In genomic region chr4:77332696-77333270, GRCh38 we compare ENCODE assay signal across 30 cellular contexts.
DNase-seq lines count a peak whose midpoint lies in the region; ATAC-seq and TF ChIP-seq lines count a peak whose summit lies in the region.
"Had no signal": no experiment of that assay in that cellular context is flagged by ENCODE, and none has a peak within 500 bp of the region (broad histone marks: within the 10 kb centered on the region; RNA-seq: fewer than 3 reads in every experiment).

No MANE protein-coding gene starts in this region.

- 48% methylated on average over 2 of the region's 2 CpGs for WGBS in right cardiac atrium

- DNase-seq in stimulated activated naive CD8-positive, alpha-beta T cell treated with anti-CD3 and anti-CD28 coated beads, Interleukin-15, amount 100 ng/mL, for 72 hours: no peak
- no peak for DNase-seq in stimulated activated naive CD8-positive, alpha-beta T cell treated with anti-CD3 and anti-CD28 coated beads, Interleukin-15, Interleukin-2, amounts not matched to agents 100 U/mL and 50 U/mL, for 24 hours
- no peak for DNase-seq in WTC11 (ENCODE audit: low spot score)
- DNase-seq in iris pigment epithelial cell (ENCODE audit: low read depth): peak; percentile 3
- DNase-seq in activated CD4-positive, alpha-beta T cell treated with anti-CD3 and anti-CD28 coated beads for 36 hours: no peak
- DNase-seq in right cardiac atrium: no peak
- DNase-seq in GM03348 (ENCODE audit: low spot score): no peak
- no peak for DNase-seq in NOMO-1 (lab: John Stamatoyannopoulos, UW; ENCODE audit: unreplicated experiment in 2 of 2)
- DNase-seq: ACHN; activated CD4-positive, alpha-beta T cell treated with anti-CD3 and anti-CD28 coated beads, Interleukin-2, amount 50 U/mL, for 1 hour; activated T-cell treated with anti-CD3 and anti-CD28 coated beads, Interleukin-2, amount 50 U/mL, for 72 hours; dermis blood vessel endothelial cell; DMS153; gastrocnemius medialis; H7; hippocampal formation; naive thymus-derived CD4-positive, alpha-beta T cell; NCI-H1694; NCI-H526; SIG-M5; small intestine; stimulated activated CD4-positive, alpha-beta T cell treated with anti-CD3 and anti-CD28 coated beads, Interleukin-1b, Interleukin-23, amount 100 ng/mL, for 48 hours; T1000; transverse colon had no signal

- no peak overlapping the region for H3K4me3 ChIP-seq in right cardiac atrium (ENCODE audit: low read length)
- H3K4me3 ChIP-seq: ascending aorta, gastrocnemius medialis, transverse colon had no signal

- CTCF ChIA-PET in WTC11 (lab: Charles Lee): no interaction called here
- CTCF ChIA-PET in activated CD4-positive, alpha-beta T cell treated with anti-CD3 and anti-CD28 coated beads for 36 hours (lab: Charles Lee): no interaction called here

- H3K4me1 ChIP-seq in right cardiac atrium (ENCODE audit: control insufficient read depth, insufficient read depth, low read length): no peaks in the 10 kb centered on the region
- H3K4me1 ChIP-seq: ascending aorta, gastrocnemius medialis, transverse colon had no signal

- H3K4me3 Mint-ChIP-seq in stimulated activated naive CD8-positive, alpha-beta T cell treated with anti-CD3 and anti-CD28 coated beads, Interleukin-15, amount 100 ng/mL, for 72 hours: no peak overlapping the region
- H3K4me3 Mint-ChIP-seq in WTC11: no peak overlapping the region
- H3K4me3 Mint-ChIP-seq in activated CD4-positive, alpha-beta T cell treated with anti-CD3 and anti-CD28 coated beads for 36 hours: no peak overlapping the region
- H3K4me3 Mint-ChIP-seq: activated T-cell treated with anti-CD3 and anti-CD28 coated beads, Interleukin-2, amount 50 U/mL, for 72 hours; central memory CD8-positive, alpha-beta T cell; mesothelial cell of epicardium; naive thymus-derived CD4-positive, alpha-beta T cell had no signal

- intact Hi-C loops in activated CD4-positive, alpha-beta T cell treated with anti-CD3 and anti-CD28 coated beads for 36 hours (cut with DNase I, micrococcal nuclease): no loop called here
- intact Hi-C loops in right cardiac atrium (cut with DNase I): no loop called here

- H3K27ac ChIP-seq in right cardiac atrium (ENCODE audit: low read length): no peak overlapping the region
- H3K27ac ChIP-seq: ascending aorta, gastrocnemius medialis, KMS-11, transverse colon had no signal

- no peaks in the 10 kb centered on the region for H3K4me1 Mint-ChIP-seq in stimulated activated naive CD8-positive, alpha-beta T cell treated with anti-CD3 and anti-CD28 coated beads, Interleukin-15, amount 100 ng/mL, for 72 hours
- H3K4me1 Mint-ChIP-seq in WTC11: peaks cover 10% of the 10 kb centered on the region
- H3K4me1 Mint-ChIP-seq in activated CD4-positive, alpha-beta T cell treated with anti-CD3 and anti-CD28 coated beads for 36 hours: no peaks in the 10 kb centered on the region
- H3K4me1 Mint-ChIP-seq: central memory CD8-positive, alpha-beta T cell; mesothelial cell of epicardium; naive thymus-derived CD4-positive, alpha-beta T cell had no signal

- no peak for ATAC-seq in stimulated activated naive CD8-positive, alpha-beta T cell treated with anti-CD3 and anti-CD28 coated beads, Interleukin-15, amount 100 ng/mL, for 72 hours
- ATAC-seq in stimulated activated naive CD8-positive, alpha-beta T cell treated with anti-CD3 and anti-CD28 coated beads, Interleukin-15, Interleukin-2, amounts not matched to agents 100 U/mL and 50 U/mL, for 24 hours: no peak
- ATAC-seq in WTC11 (peak; percentile 80), right cardiac atrium (no peak)
- ATAC-seq in activated CD4-positive, alpha-beta T cell treated with anti-CD3 and anti-CD28 coated beads for 36 hours: no peak
- ATAC-seq: activated T-cell treated with anti-CD3 and anti-CD28 coated beads, Interleukin-2, amount 50 U/mL, for 72 hours; gastrocnemius medialis; left lobe of liver; naive thymus-derived CD4-positive, alpha-beta T cell; Panc1 had no signal

- H3K27ac Mint-ChIP-seq in stimulated activated naive CD8-positive, alpha-beta T cell treated with anti-CD3 and anti-CD28 coated beads, Interleukin-15, amount 100 ng/mL, for 72 hours: peak overlapping the region; percentile 52 to 67
- H3K27ac Mint-ChIP-seq in WTC11: no peak overlapping the region
- no peak overlapping the region for H3K27ac Mint-ChIP-seq in activated CD4-positive, alpha-beta T cell treated with anti-CD3 and anti-CD28 coated beads for 36 hours
- H3K27ac Mint-ChIP-seq: activated T-cell treated with anti-CD3 and anti-CD28 coated beads, Interleukin-2, amount 50 U/mL, for 72 hours; mesothelial cell of epicardium; naive thymus-derived CD4-positive, alpha-beta T cell had no signal

- H3K27me3 Mint-ChIP-seq in stimulated activated naive CD8-positive, alpha-beta T cell treated with anti-CD3 and anti-CD28 coated beads, Interleukin-15, amount 100 ng/mL, for 72 hours: peaks cover 12% of the 10 kb centered on the region
- peaks cover 27% of the 10 kb centered on the region for H3K27me3 Mint-ChIP-seq in WTC11 (ENCODE audit: low read depth)
- H3K27me3 Mint-ChIP-seq in activated CD4-positive, alpha-beta T cell treated with anti-CD3 and anti-CD28 coated beads for 36 hours: peaks cover 10% of the 10 kb centered on the region

- peaks cover 14 to 28% of the 10 kb centered on the region in 2 donors for H3K9me3 Mint-ChIP-seq in stimulated activated naive CD8-positive, alpha-beta T cell treated with anti-CD3 and anti-CD28 coated beads, Interleukin-15, amount 100 ng/mL, for 72 hours
- H3K9me3 Mint-ChIP-seq in WTC11: peaks cover 86% of the 10 kb centered on the region
- peaks cover 19% of the 10 kb centered on the region for H3K9me3 Mint-ChIP-seq in activated CD4-positive, alpha-beta T cell treated with anti-CD3 and anti-CD28 coated beads for 36 hours (ENCODE audit: low read depth)

- TF ChIP-seq CTCF in WTC11 (IDR thresholded peaks at IDR 0.05): no peak

- H3K27me3 ChIP-seq in right cardiac atrium (ENCODE audit: control insufficient read depth, insufficient read depth): no peaks in the 10 kb centered on the region
- H3K27me3 ChIP-seq: ascending aorta, gastrocnemius medialis, transverse colon had no signal

- POLR2A ChIA-PET in WTC11 (lab: Charles Lee): no interaction called here
- POLR2A ChIA-PET in activated CD4-positive, alpha-beta T cell treated with anti-CD3 and anti-CD28 coated beads for 36 hours (lab: Charles Lee): no interaction called here

- H3K36me3 Mint-ChIP-seq in WTC11: peaks cover 44% of the 10 kb centered on the region
- H3K36me3 Mint-ChIP-seq in activated CD4-positive, alpha-beta T cell treated with anti-CD3 and anti-CD28 coated beads for 36 hours (ENCODE audit: low read depth): no peaks in the 10 kb centered on the region
- H3K36me3 Mint-ChIP-seq: mesothelial cell of epicardium had no signal

- peaks cover 3% of the 10 kb centered on the region for H3K9me3 ChIP-seq in right cardiac atrium (ENCODE audit: control insufficient read depth, low read length)

TF ChIP-seq in WTC11, 78 proteins besides CTCF, POLR2A, EP300 and RAD21:
- TF ChIP-seq ETV6 (CRISPR knock-in tag; IDR thresholded peaks at IDR 0.05) (no peak), USF1 (CRISPR knock-in tag; IDR thresholded peaks at IDR 0.05) (no peak), ZNF512 (CRISPR knock-in tag; IDR thresholded peaks at IDR 0.05; ENCODE audit: borderline replicate concordance) (no peak), FOXJ3 (CRISPR knock-in tag; IDR thresholded peaks at IDR 0.05; ENCODE audit: borderline replicate concordance) (no peak), ZNF396 (CRISPR knock-in tag; IDR thresholded peaks at IDR 0.05; ENCODE audit: borderline replicate concordance) (no peak), NFE2L1 (CRISPR knock-in tag; IDR thresholded peaks at IDR 0.05) (no peak), CREM (CRISPR knock-in tag; IDR thresholded peaks at IDR 0.05) (no peak), MYBL2 (CRISPR knock-in tag; IDR thresholded peaks at IDR 0.05) (no peak), GABPB1 (CRISPR knock-in tag; IDR thresholded peaks at IDR 0.05) (no peak), JUN (CRISPR knock-in tag; IDR thresholded peaks at IDR 0.05) (no peak), SMAD3 (CRISPR knock-in tag; IDR thresholded peaks at IDR 0.05; ENCODE audit: borderline replicate concordance) (no peak)

Comparison
In these comparisons a context has a peak if more than half of its experiments do, and no peak if none do; other contexts are left out.
1. H3K27ac Mint-ChIP-seq: peak in stimulated activated naive CD8-positive, alpha-beta T cell treated with anti-CD3 and anti-CD28 coated beads, Interleukin-15, amount 100 ng/mL, for 72 hours (2 of 2); none in WTC11 (single experiment) and activated CD4-positive, alpha-beta T cell treated with anti-CD3 and anti-CD28 coated beads for 36 hours (single experiment).